Comparison of ENCODE assay signal across 8 cellular contexts in genomic region chr12:97556201-97556824, GRCh38.
A peak's percentile ranks its signal among the peaks of the same experiment; 100 is the strongest.
DNase-seq lines count a peak whose midpoint lies in the region; ATAC-seq and TF ChIP-seq lines count a peak whose summit lies in the region.

No MANE protein-coding gene starts in this region.

- peak; percentile 97 for DNase-seq in DMS79 treated with DMSO at 0.1 percent for 48 hours (lab: John Stamatoyannopoulos, UW)
- peak; percentile 42 for DNase-seq in NCI-H2029 (lab: John Stamatoyannopoulos, UW)
- DNase-seq in endodermal cell = peak; percentile 65
- DNase-seq in foreskin melanocyte = no peak
- no peak for DNase-seq in natural killer cell treated with Interleukin-12 subunit alpha and Interleukin-12 subunit beta and Interleukin-15 and Interleukin-18, amount 100 ng/mL, for 72 hours (ENCODE audit: low spot score)
- DNase-seq in putamen (ENCODE audit: low spot score) = no peak

- ATAC-seq in esophagus mucosa = no peak
- no peak for ATAC-seq in natural killer cell treated with Interleukin-12 subunit alpha and Interleukin-12 subunit beta and Interleukin-15 and Interleukin-18, amount 100 ng/mL, for 72 hours

- no peaks in the 10 kb centered on the region for H3K27me3 ChIP-seq in endodermal cell (ENCODE audit: control insufficient read depth, insufficient read depth, low read length, poor library complexity, severe bottlenecking)

- H3K27me3 Mint-ChIP-seq in endodermal cell (ENCODE audit: insufficient read depth) (no peaks in the 10 kb centered on the region), nephron (ENCODE audit: low read depth) (no peaks in the 10 kb centered on the region)
- H3K27me3 Mint-ChIP-seq in natural killer cell treated with Interleukin-12 subunit alpha and Interleukin-12 subunit beta and Interleukin-15 and Interleukin-18, amount 100 ng/mL, for 72 hours = no peaks in the 10 kb centered on the region

- H3K4me3 Mint-ChIP-seq in endodermal cell (no peak overlapping the region), nephron (peak overlapping the region; percentile 6 to 43 (median 13))
- H3K4me3 Mint-ChIP-seq in natural killer cell treated with Interleukin-12 subunit alpha and Interleukin-12 subunit beta and Interleukin-15 and Interleukin-18, amount 100 ng/mL, for 72 hours = no peak overlapping the region

- H3K9me3 Mint-ChIP-seq in endodermal cell (no peaks in the 10 kb centered on the region), nephron (no peaks in the 10 kb centered on the region)
- H3K9me3 Mint-ChIP-seq in natural killer cell treated with Interleukin-12 subunit alpha and Interleukin-12 subunit beta and Interleukin-15 and Interleukin-18, amount 100 ng/mL, for 72 hours = peaks cover 5% of the 10 kb centered on the region

- H3K4me1 Mint-ChIP-seq in endodermal cell (peaks cover 62% of the 10 kb centered on the region), nephron (peaks cover 68% of the 10 kb centered on the region)
- H3K4me1 Mint-ChIP-seq in natural killer cell treated with Interleukin-12 subunit alpha and Interleukin-12 subunit beta and Interleukin-15 and Interleukin-18, amount 100 ng/mL, for 72 hours (ENCODE audit: low read depth in 2 of 2) = no peaks in the 10 kb centered on the region

- 83 to 87% methylated on average over 4 to 7 of the region's 7 CpGs for WGBS in endodermal cell (ENCODE audit: insufficient coverage in 1 of 2, insufficient read length in 1 of 2), 2 experiments

- H3K36me3 Mint-ChIP-seq in endodermal cell (ENCODE audit: low read depth) (no peaks in the 10 kb centered on the region), nephron (ENCODE audit: low read depth) (no peaks in the 10 kb centered on the region)
- no peaks in the 10 kb centered on the region for H3K36me3 Mint-ChIP-seq in natural killer cell treated with Interleukin-12 subunit alpha and Interleukin-12 subunit beta and Interleukin-15 and Interleukin-18, amount 100 ng/mL, for 72 hours

- TF ChIP-seq CTCF in endodermal cell (conservative IDR thresholded peaks at IDR 0.05) = no peak
- peak; percentile 9 to 16 (median 14) for TF ChIP-seq CTCF in nephron (IDR thresholded peaks at IDR 0.05; ENCODE audit: unreplicated experiment in 3 of 3)

- peaks cover 34% of the 10 kb centered on the region for H3K4me1 ChIP-seq in endodermal cell (ENCODE audit: control insufficient read depth, insufficient read depth, low read length)

- H3K9me3 ChIP-seq in endodermal cell (ENCODE audit: control insufficient read depth, low read length) = no peaks in the 10 kb centered on the region

- H3K36me3 ChIP-seq in endodermal cell (ENCODE audit: control insufficient read depth, insufficient read depth, low read length) = peaks cover 8% of the 10 kb centered on the region

- H3K27ac Mint-ChIP-seq in endodermal cell (peak overlapping the region; percentile 74), nephron (peak overlapping the region; percentile 92 to 97 (median 93))
- no peak overlapping the region for H3K27ac Mint-ChIP-seq in natural killer cell treated with Interleukin-12 subunit alpha and Interleukin-12 subunit beta and Interleukin-15 and Interleukin-18, amount 100 ng/mL, for 72 hours

- H3K4me3 ChIP-seq in endodermal cell (ENCODE audit: low read length) = no peak overlapping the region

- peak overlapping the region; percentile 63 for H3K27ac ChIP-seq in endodermal cell (ENCODE audit: low read depth, low read length)

- H3K9ac ChIP-seq in endodermal cell (ENCODE audit: extremely low read depth, low read length, poor library complexity, severe bottlenecking) = no peak overlapping the region

Comparison
In these comparisons a context has a peak if more than half of its experiments do, and no peak if none do; other contexts are left out.
1. DNase-seq: peak in DMS79 treated with DMSO at 0.1 percent for 48 hours (single experiment), NCI-H2029 (single experiment) and endodermal cell (single experiment); none in foreskin melanocyte (single experiment), natural killer cell treated with Interleukin-12 subunit alpha and Interleukin-12 subunit beta and Interleukin-15 and Interleukin-18, amount 100 ng/mL, for 72 hours (single experiment) and putamen (single experiment).
2. H3K27ac Mint-ChIP-seq: peak in endodermal cell (single experiment) and nephron (3 of 3); none in natural killer cell treated with Interleukin-12 subunit alpha and Interleukin-12 subunit beta and Interleukin-15 and Interleukin-18, amount 100 ng/mL, for 72 hours (0 of 2).
3. H3K4me3 Mint-ChIP-seq: peak in nephron (3 of 3); none in endodermal cell (single experiment) and natural killer cell treated with Interleukin-12 subunit alpha and Interleukin-12 subunit beta and Interleukin-15 and Interleukin-18, amount 100 ng/mL, for 72 hours (single experiment).